ENCODE assay signal across 8 cellular contexts in the genomic region with DNA sequence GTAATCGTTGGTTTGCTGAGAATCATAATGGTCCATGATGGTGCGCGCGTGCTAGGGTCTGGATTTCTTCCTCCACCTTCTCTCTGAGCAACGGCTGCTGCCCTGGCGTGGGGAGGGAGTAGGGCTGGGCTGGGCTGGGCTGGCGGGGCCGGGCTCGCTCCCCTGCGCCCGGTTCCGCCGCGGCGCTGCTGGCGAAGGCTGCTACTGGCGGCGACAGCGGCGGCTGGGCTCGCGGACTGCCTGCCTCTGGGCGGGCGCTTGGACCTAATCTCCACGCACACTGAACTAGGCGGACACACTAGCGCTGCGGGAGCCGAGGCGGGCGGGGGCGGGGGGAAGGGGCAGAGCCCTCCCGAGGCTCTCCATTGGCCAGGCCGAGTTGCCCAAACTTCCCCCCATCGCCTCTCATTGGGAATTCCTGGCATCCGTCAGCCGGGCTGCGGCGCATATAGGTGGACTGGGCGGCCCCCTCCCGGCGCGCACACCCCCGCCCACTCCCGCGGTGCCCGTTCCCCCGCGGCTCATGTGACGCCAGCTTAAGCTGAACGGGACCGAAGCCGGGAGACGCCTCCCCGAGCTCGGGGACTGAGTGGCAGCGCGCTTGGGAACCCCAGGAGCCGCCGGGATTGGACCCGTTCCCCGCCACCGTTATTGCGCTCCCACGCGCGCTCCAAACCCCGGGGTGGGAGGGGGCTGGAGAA. TPM values are rescaled to one million over a fixed set of nuclear protein-coding genes. Genes with fewer than 3 reads are reported as not detected.
DNase-seq lines count a peak whose midpoint lies in the region; ATAC-seq lines count a peak whose summit lies in the region.

Gene ACTN1, minus strand, starts transcription at position 282 of the 701 bp plus-strand sequence. Its CDS starts 246 bp downstream, at position 36.

- H3K9me3 ChIP-seq in mesodermal cell (ENCODE audit: control insufficient read depth, low read length): no peaks in the 10 kb centered on the region

- H3K27ac ChIP-seq in mesodermal cell (ENCODE audit: low read depth, low read length, severe bottlenecking): peak within 1 kb of the TSS; percentile 95

- no peak for ATAC-seq in GM18867 (IDR thresholded peaks at IDR 0.05; ENCODE audit: unreplicated experiment)

- H3K4me3 ChIP-seq in mesodermal cell (ENCODE audit: extremely low read depth, insufficient read depth, low read length, poor library complexity, severe bottlenecking): peak within 1 kb of the TSS; percentile 97

- H3K36me3 ChIP-seq in mesodermal cell (ENCODE audit: control insufficient read depth, insufficient read depth, low read length): peaks cover 35% of the 10 kb centered on the region

- WGBS in mesodermal cell (ENCODE audit: insufficient coverage in 2 of 2), 2 experiments: 0% methylated on average over 48 to 54 of the region's 68 CpGs

- H3K4me1 ChIP-seq in mesodermal cell (ENCODE audit: control insufficient read depth, insufficient read depth, low read length, poor library complexity, severe bottlenecking): peaks cover 46% of the 10 kb centered on the region

- DNase-seq in ELR (ENCODE audit: low read depth): peak; percentile 98
- peak; percentile 93 for DNase-seq in HuH-7.5 (ENCODE audit: low spot score)
- DNase-seq in OCI-M1 (lab: John Stamatoyannopoulos, UW): peak; percentile 91
- peak; percentile 74 for DNase-seq in activated T-cell treated with anti-CD3 and anti-CD28 coated beads for 48 hours (ENCODE audit: low read depth)
- peak; percentile 93 for DNase-seq in epidermal melanocyte (ENCODE audit: insufficient read length, low spot score)
- DNase-seq in stimulated activated CD8-positive, alpha-beta memory T cell treated with anti-CD3 and anti-CD28 coated beads, Interleukin-15, amount 100 ng/mL, for 1 hour (ENCODE audit: low read depth): peak; percentile 14

RNA-seq across cellular contexts. Expression of gene ACTN1, which starts in this region (rescaled TPM):
- 357 TPM for polyA plus RNA-seq in mesodermal cell (2013, experiment 1 of 2)
- 310 TPM for polyA plus RNA-seq in mesodermal cell (2013, experiment 2 of 2)

Comparison
In these comparisons a context has a peak if more than half of its experiments do, and no peak if none do; other contexts are left out.
1. DNase-seq: peak in every context shown above with its lines; median percentile 98 in ELR; 93 in HuH-7.5; 93 in epidermal melanocyte; 91 in OCI-M1; 74 in activated T-cell treated with anti-CD3 and anti-CD28 coated beads for 48 hours; 14 in stimulated activated CD8-positive, alpha-beta memory T cell treated with anti-CD3 and anti-CD28 coated beads, Interleukin-15, amount 100 ng/mL, for 1 hour.